Comparison of ENCODE assay signal across 15 cellular contexts in genomic region chr21:31156662-31157061, GRCh38.
DNase-seq lines count a peak whose midpoint lies in the region; ATAC-seq and TF ChIP-seq lines count a peak whose summit lies in the region.
"Had no signal": no experiment of that assay in that cellular context is flagged by ENCODE, and none has a peak within 500 bp of the region (broad histone marks: within the 10 kb centered on the region; RNA-seq: fewer than 3 reads in every experiment).

No MANE protein-coding gene starts in this region.

- peaks cover 4% of the 10 kb centered on the region for H3K9me3 Mint-ChIP-seq in activated T-cell treated with anti-CD3 and anti-CD28 coated beads, Interleukin-2, amount 50 U/mL, for 24 hours
- H3K9me3 Mint-ChIP-seq in CD4-positive, CD25-positive, alpha-beta regulatory T cell, result peaks cover 0 to 6% (median 0%) of the 10 kb centered on the region in 7 donors
- peaks cover 12% of the 10 kb centered on the region for H3K9me3 Mint-ChIP-seq in activated naive CD8-positive, alpha-beta T cell treated with anti-CD3 and anti-CD28 coated beads, Interleukin-2, amount 50 U/mL, for 24 hours
- H3K9me3 Mint-ChIP-seq in naive thymus-derived CD4-positive, alpha-beta T cell, result peaks cover 0 to 15% (median 3%) of the 10 kb centered on the region in 11 donors
- peaks cover 3 to 11% (median 10%) of the 10 kb centered on the region in 5 donors for H3K9me3 Mint-ChIP-seq in CD8-positive, alpha-beta memory T cell

- H3K27ac ChIP-seq in CD4-positive, CD25-positive, alpha-beta regulatory T cell (ENCODE audit: insufficient read depth, low read length, poor library complexity, severe bottlenecking), result peak overlapping the region; percentile 35
- no peak overlapping the region for H3K27ac ChIP-seq in naive thymus-derived CD4-positive, alpha-beta T cell (ENCODE audit: low read depth, low read length)
- no peak overlapping the region for H3K27ac ChIP-seq in PC-9
- H3K27ac ChIP-seq in CD8-positive, alpha-beta memory T cell (ENCODE audit: low read depth, low read length), result no peak overlapping the region
- H3K27ac ChIP-seq: BLaER1, GM23248, HL-60 had no signal

- no peak for TF ChIP-seq CTCF in PC-9 (conservative IDR thresholded peaks at IDR 0.05)

- no peaks in the 10 kb centered on the region for H3K27me3 ChIP-seq in CD4-positive, CD25-positive, alpha-beta regulatory T cell (ENCODE audit: control insufficient read depth, insufficient read depth, low read length)
- no peaks in the 10 kb centered on the region for H3K27me3 ChIP-seq in naive thymus-derived CD4-positive, alpha-beta T cell (ENCODE audit: control insufficient read depth in 2 of 2, insufficient read depth in 2 of 2, low read length in 2 of 2)
- no peaks in the 10 kb centered on the region for H3K27me3 ChIP-seq in PC-9 (ENCODE audit: insufficient read depth, low read depth)
- H3K27me3 ChIP-seq in CD8-positive, alpha-beta memory T cell (ENCODE audit: insufficient read depth, low read length, poor library complexity, severe bottlenecking), result no peaks in the 10 kb centered on the region
- H3K27me3 ChIP-seq: BLaER1 had no signal

- no peaks in the 10 kb centered on the region for H3K79me2 ChIP-seq in PC-9 (ENCODE audit: low read depth)

- no peaks in the 10 kb centered on the region for H3K27me3 Mint-ChIP-seq in activated T-cell treated with anti-CD3 and anti-CD28 coated beads, Interleukin-2, amount 50 U/mL, for 24 hours
- H3K27me3 Mint-ChIP-seq in CD4-positive, CD25-positive, alpha-beta regulatory T cell, result no peaks in the 10 kb centered on the region
- H3K27me3 Mint-ChIP-seq in activated naive CD8-positive, alpha-beta T cell treated with anti-CD3 and anti-CD28 coated beads, Interleukin-2, amount 50 U/mL, for 24 hours, result no peaks in the 10 kb centered on the region
- H3K27me3 Mint-ChIP-seq in naive thymus-derived CD4-positive, alpha-beta T cell, result no peaks in the 10 kb centered on the region
- H3K27me3 Mint-ChIP-seq in CD8-positive, alpha-beta memory T cell, result peaks cover 1 to 6% of the 10 kb centered on the region in 2 donors

- BruUV-seq in PC-9 (replicated peaks; lab: Mats Ljungman, UMichigan), result no TSS peak

- H3K36me3 Mint-ChIP-seq in activated T-cell treated with anti-CD3 and anti-CD28 coated beads, Interleukin-2, amount 50 U/mL, for 24 hours (ENCODE audit: low read depth), result peaks cover 85% of the 10 kb centered on the region
- H3K36me3 Mint-ChIP-seq in CD4-positive, CD25-positive, alpha-beta regulatory T cell, result peaks cover 44% of the 10 kb centered on the region
- H3K36me3 Mint-ChIP-seq in activated naive CD8-positive, alpha-beta T cell treated with anti-CD3 and anti-CD28 coated beads, Interleukin-2, amount 50 U/mL, for 24 hours (ENCODE audit: low read depth), result peaks cover 55% of the 10 kb centered on the region
- H3K36me3 Mint-ChIP-seq in naive thymus-derived CD4-positive, alpha-beta T cell, result peaks cover 8 to 59% (median 37%) of the 10 kb centered on the region in 5 donors
- H3K36me3 Mint-ChIP-seq in CD8-positive, alpha-beta memory T cell, result peaks cover 5 to 18% (median 14%) of the 10 kb centered on the region in 3 donors

- ATAC-seq in CD4-positive, CD25-positive, alpha-beta regulatory T cell (ENCODE audit: low read depth in 2 of 2), result no peak
- ATAC-seq in activated naive CD8-positive, alpha-beta T cell treated with anti-CD3 and anti-CD28 coated beads, Interleukin-2, amount 50 U/mL, for 24 hours, result no peak
- ATAC-seq in naive thymus-derived CD4-positive, alpha-beta T cell, result no peak
- ATAC-seq: GM12878, HCT116 had no signal

- H3K9me2 ChIP-seq in PC-9 (ENCODE audit: insufficient read depth), result no peaks in the 10 kb centered on the region

- H3K36me3 ChIP-seq in CD4-positive, CD25-positive, alpha-beta regulatory T cell (ENCODE audit: control insufficient read depth, insufficient read depth, low read length), result peaks cover 38% of the 10 kb centered on the region
- peaks cover 0 to 22% (median 0%) of the 10 kb centered on the region in 3 experiments for H3K36me3 ChIP-seq in naive thymus-derived CD4-positive, alpha-beta T cell (ENCODE audit: control insufficient read depth in 2 of 3, insufficient read depth in 3 of 3, low read length in 3 of 3)
- no peaks in the 10 kb centered on the region for H3K36me3 ChIP-seq in PC-9 (ENCODE audit: low read depth)
- H3K36me3 ChIP-seq in CD8-positive, alpha-beta memory T cell (ENCODE audit: insufficient read depth, low read length), result no peaks in the 10 kb centered on the region

- peaks cover 79% of the 10 kb centered on the region for H3K4me1 Mint-ChIP-seq in activated T-cell treated with anti-CD3 and anti-CD28 coated beads, Interleukin-2, amount 50 U/mL, for 24 hours (ENCODE audit: low read depth)
- peaks cover 29 to 88% (median 62%) of the 10 kb centered on the region in 4 donors for H3K4me1 Mint-ChIP-seq in CD4-positive, CD25-positive, alpha-beta regulatory T cell
- H3K4me1 Mint-ChIP-seq in activated naive CD8-positive, alpha-beta T cell treated with anti-CD3 and anti-CD28 coated beads, Interleukin-2, amount 50 U/mL, for 24 hours, result peaks cover 52% of the 10 kb centered on the region
- peaks cover 34 to 93% (median 88%) of the 10 kb centered on the region in 7 donors for H3K4me1 Mint-ChIP-seq in naive thymus-derived CD4-positive, alpha-beta T cell
- peaks cover 15 to 32% (median 28%) of the 10 kb centered on the region in 3 donors for H3K4me1 Mint-ChIP-seq in CD8-positive, alpha-beta memory T cell

- CTCF ChIA-PET in naive thymus-derived CD4-positive, alpha-beta T cell (lab: Charles Lee), result interaction anchor here (1.0 to 11.4 kb wide), 6 partner anchors 10 to 58 kb away, joined by 4 to 106 read pairs (median 6); no protein-coding TSS in a partner anchor
- CTCF ChIA-PET in PC-9 (lab: Charles Lee), result no interaction called here
- CTCF ChIA-PET in CD8-positive, alpha-beta memory T cell (lab: Charles Lee), result interaction anchor here (1.0 to 1.9 kb wide), 4 partner anchors 9 to 24 kb away, joined by 3 to 6 read pairs (median 4); no protein-coding TSS in a partner anchor

- no peak overlapping the region for H3K4me2 ChIP-seq in PC-9
- H3K4me2 ChIP-seq: BLaER1 had no signal

- no peak overlapping the region for H2AFZ ChIP-seq in PC-9
- H2AFZ ChIP-seq: GM23248 had no signal

- H3K9me3 ChIP-seq in CD4-positive, CD25-positive, alpha-beta regulatory T cell (ENCODE audit: control insufficient read depth in 2 of 2, low read length in 2 of 2), result peaks cover 7 to 8% of the 10 kb centered on the region in 2 experiments
- H3K9me3 ChIP-seq in naive thymus-derived CD4-positive, alpha-beta T cell (ENCODE audit: control insufficient read depth in 2 of 3, low read length in 3 of 3), result peaks cover 0 to 6% (median 0%) of the 10 kb centered on the region in 3 experiments
- H3K9me3 ChIP-seq in PC-9 (ENCODE audit: insufficient read depth, low read depth), result no peaks in the 10 kb centered on the region
- peaks cover 7% of the 10 kb centered on the region for H3K9me3 ChIP-seq in CD8-positive, alpha-beta memory T cell (ENCODE audit: low read length)

- H3K27ac Mint-ChIP-seq in activated T-cell treated with anti-CD3 and anti-CD28 coated beads, Interleukin-2, amount 50 U/mL, for 24 hours, result peak overlapping the region; percentile 40
- peak overlapping the region in 1 of 3 donors; percentile 96 for H3K27ac Mint-ChIP-seq in CD4-positive, CD25-positive, alpha-beta regulatory T cell
- H3K27ac Mint-ChIP-seq in activated naive CD8-positive, alpha-beta T cell treated with anti-CD3 and anti-CD28 coated beads, Interleukin-2, amount 50 U/mL, for 24 hours, result peak overlapping the region; percentile 31
- peak overlapping the region in 7 of 9 donors; percentile 12 to 98 (median 95) for H3K27ac Mint-ChIP-seq in naive thymus-derived CD4-positive, alpha-beta T cell
- no peak overlapping the region for H3K27ac Mint-ChIP-seq in CD8-positive, alpha-beta memory T cell

- no peaks in the 10 kb centered on the region for H4K20me1 ChIP-seq in PC-9 (ENCODE audit: insufficient read depth)
- H4K20me1 ChIP-seq: BLaER1 had no signal

- no peak overlapping the region for H3K4me3 Mint-ChIP-seq in activated T-cell treated with anti-CD3 and anti-CD28 coated beads, Interleukin-2, amount 50 U/mL, for 24 hours
- peak overlapping the region in 1 of 4 donors; percentile 47 for H3K4me3 Mint-ChIP-seq in CD4-positive, CD25-positive, alpha-beta regulatory T cell
- no peak overlapping the region for H3K4me3 Mint-ChIP-seq in activated naive CD8-positive, alpha-beta T cell treated with anti-CD3 and anti-CD28 coated beads, Interleukin-2, amount 50 U/mL, for 24 hours
- H3K4me3 Mint-ChIP-seq in naive thymus-derived CD4-positive, alpha-beta T cell, result peak overlapping the region in 2 of 10 donors; percentile 4 to 27
- no peak overlapping the region for H3K4me3 Mint-ChIP-seq in CD8-positive, alpha-beta memory T cell

- no peak for DNase-seq in activated T-cell treated with anti-CD3 and anti-CD28 coated beads, Interleukin-2, amount 50 U/mL, for 24 hours
- DNase-seq in activated T-cell treated with anti-CD3 and anti-CD28 coated beads for 4 hours (no peak), PC-9 (no peak)
- DNase-seq in CD4-positive, CD25-positive, alpha-beta regulatory T cell, result no peak
- no peak for DNase-seq in activated naive CD8-positive, alpha-beta T cell treated with anti-CD3 and anti-CD28 coated beads, Interleukin-2, amount 50 U/mL, for 24 hours
- no peak for DNase-seq in naive thymus-derived CD4-positive, alpha-beta T cell
- DNase-seq in CD8-positive, alpha-beta memory T cell, result no peak
- DNase-seq: 8988T, AML-193, DMS79, GM23248 had no signal

- no peak overlapping the region for H3K4me3 ChIP-seq in CD4-positive, CD25-positive, alpha-beta regulatory T cell (ENCODE audit: low read depth, low read length)
- no peak overlapping the region for H3K4me3 ChIP-seq in naive thymus-derived CD4-positive, alpha-beta T cell (ENCODE audit: low read length)
- H3K4me3 ChIP-seq in PC-9, result no peak overlapping the region
- H3K4me3 ChIP-seq in CD8-positive, alpha-beta memory T cell (ENCODE audit: low read length), result no peak overlapping the region
- H3K4me3 ChIP-seq: BLaER1, GM12878, GM23248 had no signal

- POLR2A ChIA-PET in naive thymus-derived CD4-positive, alpha-beta T cell (lab: Charles Lee), result interaction anchor here (1.4 to 11.8 kb wide), 6 partner anchors 9 to 26 kb away, joined by 4 to 332 read pairs (median 9); no protein-coding TSS in a partner anchor
- POLR2A ChIA-PET in PC-9 (lab: Charles Lee; ENCODE audit: unreplicated experiment), result no interaction called here
- POLR2A ChIA-PET in CD8-positive, alpha-beta memory T cell (lab: Charles Lee), result no interaction called here

- H3F3A ChIP-seq in PC-9 (ENCODE audit: insufficient read depth, low read depth), result no peaks in the 10 kb centered on the region

- H3K4me1 ChIP-seq in CD4-positive, CD25-positive, alpha-beta regulatory T cell (ENCODE audit: control insufficient read depth, insufficient read depth, low read length, poor library complexity, severe bottlenecking), result peaks cover 49% of the 10 kb centered on the region
- H3K4me1 ChIP-seq in naive thymus-derived CD4-positive, alpha-beta T cell (ENCODE audit: control insufficient read depth in 2 of 2, insufficient read depth in 2 of 2, low read length in 2 of 2), result peaks cover 0 to 63% of the 10 kb centered on the region in 2 donors
- H3K4me1 ChIP-seq in PC-9 (replicated peaks; ENCODE audit: insufficient read depth), result no peaks in the 10 kb centered on the region
- H3K4me1 ChIP-seq in CD8-positive, alpha-beta memory T cell (ENCODE audit: insufficient read depth, low read length), result peaks cover 48% of the 10 kb centered on the region

- intact Hi-C loops in naive thymus-derived CD4-positive, alpha-beta T cell (cut with micrococcal nuclease), result no loop called here
- intact Hi-C loops in PC-9 (cut with micrococcal nuclease; ENCODE audit: unreplicated experiment), result no loop called here

Comparison
In these comparisons a context has a peak if more than half of its experiments do, and no peak if none do; other contexts are left out.
1. H3K27ac Mint-ChIP-seq: peak in activated T-cell treated with anti-CD3 and anti-CD28 coated beads, Interleukin-2, amount 50 U/mL, for 24 hours (single experiment), activated naive CD8-positive, alpha-beta T cell treated with anti-CD3 and anti-CD28 coated beads, Interleukin-2, amount 50 U/mL, for 24 hours (single experiment) and naive thymus-derived CD4-positive, alpha-beta T cell (7 of 9); none in CD8-positive, alpha-beta memory T cell (0 of 8).